8 cellular contexts compared by ENCODE assay signal in genomic region chr4:38128478-38129451, GRCh38.
DNase-seq lines count a peak whose midpoint lies in the region; ATAC-seq and TF ChIP-seq lines count a peak whose summit lies in the region.

No MANE protein-coding gene starts in this region.

- H3K4me3 Mint-ChIP-seq in stimulated activated naive CD8-positive, alpha-beta T cell treated with anti-CD3 and anti-CD28 coated beads, Interleukin-15, amount 100 ng/mL, for 72 hours = peak overlapping the region; percentile 62 to 67

- H3K4me3 ChIP-seq in HEK293 (ENCODE audit: low read depth, low read length) (no peak overlapping the region), NT2/D1 (ENCODE audit: insufficient read length, low read depth) (no peak overlapping the region), mucosa of rectum (ENCODE audit: low read length in 2 of 2) (no peak overlapping the region)

- CTCF ChIA-PET in HEK293 (lab: Yijun Ruan, JAX) = interaction anchor here (0.6 kb wide), 1 partner anchor 27 kb away, joined by 3 read pairs; no protein-coding TSS in a partner anchor

- H3K27ac Mint-ChIP-seq in stimulated activated naive CD8-positive, alpha-beta T cell treated with anti-CD3 and anti-CD28 coated beads, Interleukin-15, amount 100 ng/mL, for 72 hours = peak overlapping the region; percentile 89 to 96

- H3K27ac ChIP-seq in HEK293 (ENCODE audit: extremely low read depth, low read depth, low read length) (no peak overlapping the region), mucosa of rectum (ENCODE audit: low read depth in 2 of 2, low read length in 2 of 2) (peak overlapping the region; percentile 19 to 41)

- in situ Hi-C loops in GM13976 (cut with MboI; ENCODE audit: low sequenced_read_pairs, unreplicated experiment) = no loop called here

- H3K4me1 Mint-ChIP-seq in stimulated activated naive CD8-positive, alpha-beta T cell treated with anti-CD3 and anti-CD28 coated beads, Interleukin-15, amount 100 ng/mL, for 72 hours = peaks cover 70% of the 10 kb centered on the region

- DNase-seq in GM13976 (ENCODE audit: low spot score) (peak; percentile 67), NT2/D1 (ENCODE audit: low read depth, low spot score) (peak; percentile 61), kidney glomerular epithelial cell (lab: John Stamatoyannopoulos, UW) (no peak), NCI-H82 (lab: John Stamatoyannopoulos, UW) (no peak)
- DNase-seq in activated naive CD4-positive, alpha-beta T cell treated with Interleukin-2 at 50 U/mL for 16 hours = peak; percentile 84
- DNase-seq in stimulated activated naive CD8-positive, alpha-beta T cell treated with anti-CD3 and anti-CD28 coated beads, Interleukin-15, amount 100 ng/mL, for 72 hours = peak; percentile 79 to 89

- H3K4me1 ChIP-seq in HEK293 (ENCODE audit: control insufficient read depth, insufficient read depth, low read length) (no peaks in the 10 kb centered on the region), NT2/D1 (ENCODE audit: insufficient read depth, insufficient read length) (peaks cover 8% of the 10 kb centered on the region), mucosa of rectum (ENCODE audit: control insufficient read depth in 2 of 2, insufficient read depth in 2 of 2, low read length in 2 of 2) (peaks cover 31 to 34% of the 10 kb centered on the region in 2 donors)

- no peak overlapping the region for H3K9ac ChIP-seq in NT2/D1 (ENCODE audit: insufficient read length, low read depth)
- no peak overlapping the region for H3K9ac ChIP-seq in mucosa of rectum (ENCODE audit: low read depth in 1 of 2, low read length in 2 of 2)

- H3K9me3 ChIP-seq in HEK293 (ENCODE audit: control insufficient read depth, insufficient read depth, low read depth, low read length) (no peaks in the 10 kb centered on the region), NT2/D1 (ENCODE audit: insufficient read depth, low read length) (no peaks in the 10 kb centered on the region), mucosa of rectum (ENCODE audit: control insufficient read depth in 2 of 2, low read length in 2 of 2) (no peaks in the 10 kb centered on the region)

- no peaks in the 10 kb centered on the region for H3K27me3 Mint-ChIP-seq in stimulated activated naive CD8-positive, alpha-beta T cell treated with anti-CD3 and anti-CD28 coated beads, Interleukin-15, amount 100 ng/mL, for 72 hours

- no peaks in the 10 kb centered on the region for H3K27me3 ChIP-seq in NT2/D1 (ENCODE audit: insufficient read depth, insufficient read length)
- no peaks in the 10 kb centered on the region for H3K27me3 ChIP-seq in mucosa of rectum (ENCODE audit: control insufficient read depth in 2 of 2, insufficient read depth in 2 of 2, low read length in 2 of 2)

- TF ChIP-seq CTCF in GM13976 (IDR thresholded peaks at IDR 0.05; ENCODE audit: borderline replicate concordance, control extremely low read depth, extremely low read depth, insufficient read depth, missing control alignments) (no peak), HEK293 (tag by site-specific recombination; IDR thresholded peaks at IDR 0.05) (no peak)

- peaks cover 0 to 20% of the 10 kb centered on the region in 2 experiments; a peak in 1 of 3 replicates for H3K36me3 ChIP-seq in HEK293 (ENCODE audit: control insufficient read depth in 2 of 2, insufficient read depth in 1 of 2, low read length in 2 of 2)
- H3K36me3 ChIP-seq in NT2/D1 (ENCODE audit: insufficient read depth, insufficient read length, low read length) = peaks cover 22% of the 10 kb centered on the region
- peaks cover 5 to 10% of the 10 kb centered on the region in 2 donors for H3K36me3 ChIP-seq in mucosa of rectum (ENCODE audit: control insufficient read depth in 2 of 2, insufficient read depth in 2 of 2, low read length in 2 of 2)

- POLR2A ChIA-PET in HEK293 (lab: Yijun Ruan, JAX) = no interaction called here

- H3K9me3 Mint-ChIP-seq in stimulated activated naive CD8-positive, alpha-beta T cell treated with anti-CD3 and anti-CD28 coated beads, Interleukin-15, amount 100 ng/mL, for 72 hours = no peaks in the 10 kb centered on the region

- ATAC-seq in stimulated activated naive CD8-positive, alpha-beta T cell treated with anti-CD3 and anti-CD28 coated beads, Interleukin-15, amount 100 ng/mL, for 72 hours = peak; percentile 84

TF ChIP-seq in HEK293, 187 proteins besides CTCF, POLR2A, EP300 and RAD21:
- TF ChIP-seq ZBTB6 (tag by site-specific recombination; IDR thresholded peaks at IDR 0.05) = no peak
- peak; percentile 58 for TF ChIP-seq ZNF529 (tag by site-specific recombination; IDR thresholded peaks at IDR 0.05; ENCODE audit: insufficient replicate concordance)
- no peak for TF ChIP-seq IKZF3 (tag by site-specific recombination; IDR thresholded peaks at IDR 0.05)
- no peak for TF ChIP-seq ZSCAN18 (tag by site-specific recombination; IDR thresholded peaks at IDR 0.05)

Comparison
In these comparisons a context has a peak if more than half of its experiments do, and no peak if none do; other contexts are left out.
1. DNase-seq: peak in GM13976 (single experiment), NT2/D1 (single experiment), activated naive CD4-positive, alpha-beta T cell treated with Interleukin-2 at 50 U/mL for 16 hours (single experiment) and stimulated activated naive CD8-positive, alpha-beta T cell treated with anti-CD3 and anti-CD28 coated beads, Interleukin-15, amount 100 ng/mL, for 72 hours (2 of 2); none in kidney glomerular epithelial cell (single experiment) and NCI-H82 (single experiment).